In the genomic region with DNA sequence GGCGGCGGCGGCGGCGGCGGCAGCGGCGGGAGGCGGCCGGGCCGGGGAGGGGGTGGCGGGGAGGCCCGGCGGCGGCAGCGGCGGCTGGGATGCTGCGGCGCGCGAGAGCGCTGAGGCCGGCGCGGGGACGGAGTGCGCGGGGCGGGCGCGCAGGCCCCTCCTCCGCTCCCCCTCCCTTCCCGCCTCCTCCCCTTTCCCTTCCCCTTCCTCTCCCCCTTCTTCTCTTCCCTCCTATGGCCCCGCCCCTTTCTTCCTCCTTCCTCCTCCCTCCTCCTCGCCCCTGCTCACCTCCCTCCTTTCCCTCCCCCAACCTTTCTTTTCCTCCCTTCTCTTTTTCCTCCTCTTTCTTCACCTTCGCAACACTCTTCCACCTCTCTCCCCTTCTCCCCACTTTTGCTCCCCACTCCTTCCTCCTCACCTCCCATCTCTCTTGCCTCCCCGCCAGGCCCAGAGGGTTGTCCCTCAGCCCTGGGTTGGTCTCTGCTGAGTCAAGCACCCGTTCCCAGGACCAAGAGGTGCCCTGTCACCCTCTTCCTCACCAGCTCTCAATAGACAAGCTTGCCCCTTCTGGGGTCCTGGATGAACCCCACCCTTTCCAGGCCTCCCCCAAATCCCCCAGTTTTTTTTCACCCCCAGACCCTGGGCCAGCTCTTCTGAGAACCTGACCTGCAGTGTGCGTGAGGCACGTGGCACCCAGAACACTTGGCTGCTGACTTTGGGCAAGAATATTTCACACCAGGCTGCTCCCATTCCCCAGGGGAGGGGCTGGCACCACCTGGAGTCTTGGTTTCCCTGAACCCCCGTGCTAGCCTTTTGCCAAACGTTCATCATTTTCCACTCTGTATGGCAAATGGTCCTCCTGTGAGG, we compare ENCODE assay signal across 8 cellular contexts. TPM values are rescaled to one million over a fixed set of nuclear protein-coding genes. Genes with fewer than 3 reads are reported as not detected.
A peak's percentile ranks its signal among the peaks of the same experiment; 100 is the strongest.
DNase-seq lines count a peak whose midpoint lies in the region; ATAC-seq and TF ChIP-seq lines count a peak whose summit lies in the region.

A gene with protein sequence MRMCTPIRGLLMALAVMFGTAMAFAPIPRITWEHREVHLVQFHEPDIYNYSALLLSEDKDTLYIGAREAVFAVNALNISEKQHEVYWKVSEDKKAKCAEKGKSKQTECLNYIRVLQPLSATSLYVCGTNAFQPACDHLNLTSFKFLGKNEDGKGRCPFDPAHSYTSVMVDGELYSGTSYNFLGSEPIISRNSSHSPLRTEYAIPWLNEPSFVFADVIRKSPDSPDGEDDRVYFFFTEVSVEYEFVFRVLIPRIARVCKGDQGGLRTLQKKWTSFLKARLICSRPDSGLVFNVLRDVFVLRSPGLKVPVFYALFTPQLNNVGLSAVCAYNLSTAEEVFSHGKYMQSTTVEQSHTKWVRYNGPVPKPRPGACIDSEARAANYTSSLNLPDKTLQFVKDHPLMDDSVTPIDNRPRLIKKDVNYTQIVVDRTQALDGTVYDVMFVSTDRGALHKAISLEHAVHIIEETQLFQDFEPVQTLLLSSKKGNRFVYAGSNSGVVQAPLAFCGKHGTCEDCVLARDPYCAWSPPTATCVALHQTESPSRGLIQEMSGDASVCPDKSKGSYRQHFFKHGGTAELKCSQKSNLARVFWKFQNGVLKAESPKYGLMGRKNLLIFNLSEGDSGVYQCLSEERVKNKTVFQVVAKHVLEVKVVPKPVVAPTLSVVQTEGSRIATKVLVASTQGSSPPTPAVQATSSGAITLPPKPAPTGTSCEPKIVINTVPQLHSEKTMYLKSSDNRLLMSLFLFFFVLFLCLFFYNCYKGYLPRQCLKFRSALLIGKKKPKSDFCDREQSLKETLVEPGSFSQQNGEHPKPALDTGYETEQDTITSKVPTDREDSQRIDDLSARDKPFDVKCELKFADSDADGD (minus strand): TSS at position 136 of the 867 bp plus-strand sequence. CDS start 92,657 bp downstream, outside the sequence.

- peaks cover 60% of the 10 kb centered on the region for H3K4me1 Mint-ChIP-seq in WTC11

- no peaks in the 10 kb centered on the region for H3K27me3 ChIP-seq in lung (ENCODE audit: control insufficient read depth, insufficient read depth)

- DNase-seq in ELR (ENCODE audit: low read depth) (peak; percentile 28), NCI-H2107 treated with DMSO at 0.1 percent for 48 hours (lab: John Stamatoyannopoulos, UW; ENCODE audit: unreplicated experiment) (peak; percentile 47), WTC11 (ENCODE audit: low spot score) (peak; percentile 79), lung (ENCODE audit: low spot score) (peak; percentile 79)
- DNase-seq in effector CD8-positive, alpha-beta T cell (lab: John Stamatoyannopoulos, UW): peak; percentile 41
- peak; percentile 81 for DNase-seq in stimulated activated CD8-positive, alpha-beta memory T cell treated with anti-CD3 and anti-CD28 coated beads, Interleukin-4, amount 100 ng/mL, for 48 hours

- CTCF ChIA-PET in HEK293 (lab: Yijun Ruan, JAX) (interaction anchor here (0.5 kb wide), 1 partner anchor 1228 kb away, joined by 3 read pairs; no protein-coding TSS in a partner anchor), WTC11 (lab: Charles Lee) (interaction anchor here (0.7 kb wide), 1 partner anchor 69 kb away, joined by 4 read pairs; no protein-coding TSS in a partner anchor)

- H3K36me3 ChIP-seq in HEK293 (ENCODE audit: control insufficient read depth in 2 of 2, insufficient read depth in 1 of 2, low read length in 2 of 2): no peaks in the 10 kb centered on the region
- H3K36me3 ChIP-seq in lung (ENCODE audit: control insufficient read depth in 2 of 2, insufficient read depth in 2 of 2, low read length in 2 of 2): no peaks in the 10 kb centered on the region

- TF ChIP-seq CTCF in HEK293 (tag by site-specific recombination; IDR thresholded peaks at IDR 0.05): no peak
- TF ChIP-seq CTCF in WTC11 (IDR thresholded peaks at IDR 0.05): no peak
- TF ChIP-seq CTCF in lung (IDR thresholded peaks at IDR 0.05; ENCODE audit: control extremely low read depth, extremely low read depth): no peak

- H3K4me3 Mint-ChIP-seq in WTC11: peak within 1 kb of the TSS; percentile 80

- H3K4me1 ChIP-seq in HEK293 (ENCODE audit: control insufficient read depth, insufficient read depth, low read length): peaks cover 2% of the 10 kb centered on the region; the same call in 1 of the 2 replicates
- peaks cover 0 to 13% of the 10 kb centered on the region in 2 donors for H3K4me1 ChIP-seq in lung (ENCODE audit: control insufficient read depth in 2 of 2, insufficient read depth in 2 of 2, low read length in 2 of 2)

- no peaks in the 10 kb centered on the region for H3K9me3 Mint-ChIP-seq in WTC11

- peak within 1 kb of the TSS; percentile 53; the same call in 1 of the 2 replicates for H3K27ac ChIP-seq in HEK293 (ENCODE audit: extremely low read depth, low read depth, low read length)
- peak within 1 kb of the TSS in 1 of 2 donors; percentile 40 for H3K27ac ChIP-seq in lung (ENCODE audit: low read depth in 1 of 2, low read length in 1 of 2)

- POLR2A ChIA-PET in HEK293 (lab: Yijun Ruan, JAX): no interaction called here
- POLR2A ChIA-PET in WTC11 (lab: Charles Lee): no interaction called here

- WGBS in lung, 2 donors: 9 to 21% methylated on average over 12 to 41 of the region's 42 CpGs

- peak within 1 kb of the TSS; percentile 60 for H3K27ac Mint-ChIP-seq in WTC11

- H3K9me3 ChIP-seq in HEK293 (ENCODE audit: control insufficient read depth, insufficient read depth, low read depth, low read length): no peaks in the 10 kb centered on the region
- no peaks in the 10 kb centered on the region for H3K9me3 ChIP-seq in lung (ENCODE audit: control insufficient read depth in 2 of 2, insufficient read depth in 1 of 2, low read length in 1 of 2)

- no peaks in the 10 kb centered on the region for H3K36me3 Mint-ChIP-seq in WTC11

- ATAC-seq in WTC11 (peak; percentile 69), lung (ENCODE audit: insufficient read depth, low FRiP score) (peak; percentile 56), HG03457 (IDR thresholded peaks at IDR 0.05; ENCODE audit: unreplicated experiment) (no peak)

- H3K27me3 Mint-ChIP-seq in WTC11 (ENCODE audit: low read depth): no peaks in the 10 kb centered on the region

- H3K4me3 ChIP-seq in HEK293 (ENCODE audit: low read depth, low read length): peak within 1 kb of the TSS; percentile 68
- peak within 1 kb of the TSS; percentile 60 for H3K4me3 ChIP-seq in lung

TF ChIP-seq in HEK293, 187 proteins besides CTCF, POLR2A, EP300 and RAD21 (continues in another document):
- no peak for TF ChIP-seq ZNF664 (tag by site-specific recombination; IDR thresholded peaks at IDR 0.05)
- no peak for TF ChIP-seq ZNF629 (tag by site-specific recombination; IDR thresholded peaks at IDR 0.05)
- peak; percentile 48 for TF ChIP-seq ZEB2 (tag by site-specific recombination; IDR thresholded peaks at IDR 0.05)
- peak; percentile 32; the same call in 1 of the 2 replicates for TF ChIP-seq ZIC2 (tag by site-specific recombination; IDR thresholded peaks at IDR 0.05)
- no peak for TF ChIP-seq ZNF596 (tag by site-specific recombination; IDR thresholded peaks at IDR 0.05)
- TF ChIP-seq KLF9 (tag by site-specific recombination; IDR thresholded peaks at IDR 0.05; ENCODE audit: low read depth): peak; percentile 71
- 0 out of 2 replicates have a peak, but pooled peaks have one; percentile 28 for TF ChIP-seq KLF1 (tag by site-specific recombination; IDR thresholded peaks at IDR 0.05)
- no peak for TF ChIP-seq ZFP37 (tag by site-specific recombination; IDR thresholded peaks at IDR 0.05)
- no peak for TF ChIP-seq ZNF324 (tag by site-specific recombination; IDR thresholded peaks at IDR 0.05)
- TF ChIP-seq ZXDB (tag by site-specific recombination; IDR thresholded peaks at IDR 0.05): peak; percentile 68
- TF ChIP-seq ZNF335 (tag by site-specific recombination; conservative IDR thresholded peaks at IDR 0.05): peak; percentile 59; the same call in 1 of the 2 replicates

TF ChIP-seq in WTC11, 78 proteins besides CTCF, POLR2A, EP300 and RAD21:
- TF ChIP-seq ZNF317 (CRISPR knock-in tag; IDR thresholded peaks at IDR 0.05; ENCODE audit: borderline replicate concordance, low read depth) (no peak), SP1 (CRISPR knock-in tag; conservative IDR thresholded peaks at IDR 0.05) (0 out of 2 replicates have a peak, but pooled peaks have one; percentile 38)

RNA-seq across cellular contexts. Expression of the gene that starts here (rescaled TPM):
- total RNA-seq in WTC11 (2021) (60.5 to 67.8 TPM (median 65.2 TPM) in 3 replicates), lung (10 to 100 TPM; 26.2 to 61.5 TPM)
- polyA plus RNA-seq in lung: 10 to 100 TPM in 1 of 2 donors, 1 to 10 TPM in 1; 6.7 to 31.9 TPM

Comparison
In these comparisons a context has a peak if more than half of its experiments do, and no peak if none do; other contexts are left out.
1. DNase-seq: peak in every context shown above with its lines; median percentile 81 in stimulated activated CD8-positive, alpha-beta memory T cell treated with anti-CD3 and anti-CD28 coated beads, Interleukin-4, amount 100 ng/mL, for 48 hours; 79 in WTC11; 79 in lung; 47 in NCI-H2107 treated with DMSO at 0.1 percent for 48 hours; 41 in effector CD8-positive, alpha-beta T cell; 28 in ELR.